Comparison of ENCODE assay signal across 18 cellular contexts in genomic region chr9:105651806-105652205, GRCh38. TPM values are rescaled to one million over a fixed set of nuclear protein-coding genes. Genes with fewer than 3 reads are reported as not detected.
"Had no signal": no experiment of that assay in that cellular context is flagged by ENCODE, and none has a peak within 500 bp of the region (broad histone marks: within the 10 kb centered on the region; RNA-seq: fewer than 3 reads in every experiment).

No MANE protein-coding gene starts in this region.

- H3K36me3 Mint-ChIP-seq: activated naive CD4-positive, alpha-beta T cell treated with anti-CD3 and anti-CD28 coated beads, Interleukin-2, amount 50 U/mL, for 24 hours; naive B cell; stimulated activated memory B cell treated with anti-CD40 and anti-IgM and Interleukin-4, amounts not matched to agents 10 μg/mL and 1 μg/mL and 100 μg/mL, for 72 hours had no signal

- H3K4me3 ChIP-seq: colonic mucosa, lung, tibial nerve, vagina had no signal

- H3K4me3 Mint-ChIP-seq: activated naive CD4-positive, alpha-beta T cell treated with anti-CD3 and anti-CD28 coated beads, Interleukin-2, amount 50 U/mL, for 24 hours; effector memory CD8-positive, alpha-beta T cell; naive B cell; stimulated activated memory B cell treated with anti-CD40 and anti-IgM and Interleukin-4, amounts not matched to agents 10 μg/mL and 1 μg/mL and 100 μg/mL, for 72 hours had no signal

- H3K27ac Mint-ChIP-seq: activated naive CD4-positive, alpha-beta T cell treated with anti-CD3 and anti-CD28 coated beads, Interleukin-2, amount 50 U/mL, for 24 hours; effector memory CD8-positive, alpha-beta T cell; progenitor cell of endocrine pancreas; stimulated activated memory B cell treated with anti-CD40 and anti-IgM and Interleukin-4, amounts not matched to agents 10 μg/mL and 1 μg/mL and 100 μg/mL, for 72 hours had no signal

- ATAC-seq: activated CD4-positive, CD25-positive, alpha-beta regulatory T cell treated with anti-CD3 and anti-CD28 coated beads, Interleukin-2, amount 50 U/mL, for 24 hours; effector memory CD8-positive, alpha-beta T cell; left colon; right cardiac atrium; stimulated activated memory B cell treated with anti-CD40 and anti-IgM and Interleukin-4, amounts not matched to agents 10 μg/mL and 1 μg/mL and 100 μg/mL, for 72 hours had no signal

- H3K27ac ChIP-seq: colonic mucosa, tibial nerve, vagina had no signal

- H3K9me3 Mint-ChIP-seq: activated naive CD4-positive, alpha-beta T cell treated with anti-CD3 and anti-CD28 coated beads, Interleukin-2, amount 50 U/mL, for 24 hours; effector memory CD8-positive, alpha-beta T cell; stimulated activated memory B cell treated with anti-CD40 and anti-IgM and Interleukin-4, amounts not matched to agents 10 μg/mL and 1 μg/mL and 100 μg/mL, for 72 hours had no signal

- DNase-seq: activated CD4-positive, alpha-beta T cell treated with anti-CD3 and anti-CD28 coated beads, Interleukin-2, amount 50 U/mL, for 4 hours; activated effector memory CD4-positive, alpha-beta T cell treated with Interleukin-2 at 50 U/mL for 16 hours; activated T-cell treated with anti-CD3 and anti-CD28 coated beads, Interleukin-2, amount 50 U/mL, for 1 hour; caudate nucleus; colonic mucosa; effector memory CD8-positive, alpha-beta T cell; left colon; naive B cell; nucleus accumbens; right cardiac atrium had no signal

- H3K36me3 ChIP-seq: colonic mucosa, tibial nerve, vagina had no signal

- H3K9me3 ChIP-seq: colonic mucosa, tibial nerve, vagina had no signal

- H3K4me1 ChIP-seq: colonic mucosa had no signal

- H3K27me3 ChIP-seq: vagina had no signal

- H3K27me3 Mint-ChIP-seq: stimulated activated memory B cell treated with anti-CD40 and anti-IgM and Interleukin-4, amounts not matched to agents 10 μg/mL and 1 μg/mL and 100 μg/mL, for 72 hours had no signal

RNA-seq across cellular contexts. Expression of gene TAL2, which starts 10.5 kb away (rescaled TPM):
- total RNA-seq: colonic mucosa, epithelial cell of proximal tubule, left colon, lung, right cardiac atrium, vagina had no signal
